ENCODE assay signal across 9 cellular contexts in genomic region chr5:151151263-151151660, GRCh38. TPM values are rescaled to one million over a fixed set of nuclear protein-coding genes. Genes with fewer than 3 reads are reported as not detected.
DNase-seq lines count a peak whose midpoint lies in the region; TF ChIP-seq lines count a peak whose summit lies in the region.
"Had no signal": no experiment of that assay in that cellular context is flagged by ENCODE, and none has a peak within 500 bp of the region (broad histone marks: within the 10 kb centered on the region; RNA-seq: fewer than 3 reads in every experiment).

No MANE protein-coding gene starts in this region.

- TF ChIP-seq CTCF in OCI-LY7 (conservative IDR thresholded peaks at IDR 0.05; ENCODE audit: low read length) (no peak), esophagus muscularis mucosa (IDR thresholded peaks at IDR 0.05) (no peak), prostate gland (IDR thresholded peaks at IDR 0.05) (no peak)

- peak overlapping the region; percentile 63 for H2AFZ ChIP-seq in OCI-LY7 (ENCODE audit: low read length)

- 18% methylated on average over 2 of the region's 2 CpGs for WGBS in esophagus muscularis mucosa
- WGBS in prostate gland, result 13% methylated on average over 2 of the region's 2 CpGs

- H3K27ac ChIP-seq in CD4-positive, alpha-beta memory T cell (ENCODE audit: low read depth, low read length), result peak overlapping the region; percentile 84
- H3K27ac ChIP-seq in OCI-LY7 (ENCODE audit: low read depth, low read length, poor library complexity, severe bottlenecking) (peak overlapping the region; percentile 90), esophagus muscularis mucosa (replicated peaks in 1 of 4) (peak overlapping the region; percentile 88 to 96 (median 94)), prostate gland (peak overlapping the region; percentile 64)

- no peak for DNase-seq in CD4-positive, alpha-beta memory T cell
- DNase-seq in OCI-LY7 (ENCODE audit: low spot score), result no peak
- no peak for DNase-seq in esophagus muscularis mucosa (ENCODE audit: extremely low spot score)
- DNase-seq in prostate gland (ENCODE audit: low spot score), result no peak
- DNase-seq in Kasumi-1 (lab: John Stamatoyannopoulos, UW), result no peak
- DNase-seq in erythroblast (lab: John Stamatoyannopoulos, UW), result no peak
- DNase-seq in T-helper 9 cell, result no peak
- DNase-seq in occipital lobe (lab: John Stamatoyannopoulos, UW), result no peak
- DNase-seq: NCI-H69 had no signal

- H3K4me3 ChIP-seq in CD4-positive, alpha-beta memory T cell (ENCODE audit: low read length in 2 of 2), result peak overlapping the region; percentile 1 to 38
- H3K4me3 ChIP-seq in OCI-LY7 (ENCODE audit: low read depth, low read length, poor library complexity, severe bottlenecking) (peak overlapping the region; percentile 31), esophagus muscularis mucosa (peak overlapping the region in 2 of 4 donors; percentile 2 to 20), prostate gland (no peak overlapping the region)

- H3K27me3 Mint-ChIP-seq in CD4-positive, alpha-beta memory T cell, result no peaks in the 10 kb centered on the region

- TF ChIP-seq POLR2A in esophagus muscularis mucosa (IDR thresholded peaks at IDR 0.05; ENCODE audit: low read depth), result no peak
- no peak for TF ChIP-seq POLR2A in prostate gland (IDR thresholded peaks at IDR 0.05)
- TF ChIP-seq POLR2A in erythroblast (IDR thresholded peaks at IDR 0.05; ENCODE audit: low read length), result no peak

- peak overlapping the region; percentile 60 to 98 (median 86) for H3K4me3 Mint-ChIP-seq in CD4-positive, alpha-beta memory T cell

- H4K20me1 ChIP-seq in OCI-LY7 (ENCODE audit: insufficient read depth, low read length), result no peaks in the 10 kb centered on the region

- POLR2A ChIA-PET in CD4-positive, alpha-beta memory T cell (lab: Charles Lee; ENCODE audit: partially characterized antibody), result interaction anchor here (1.4 to 13.9 kb wide), 11 partner anchors 9 to 72 kb away, joined by 3 to 249 read pairs (median 10); partner anchors contain the start of gene CCDC69
- POLR2A ChIA-PET in OCI-LY7 (lab: Charles Lee), result interaction anchor here (0.7 to 4.8 kb wide), 16 partner anchors 10 to 102 kb away, joined by 3 to 42 read pairs (median 10); partner anchors contain the start of genes GM2A and TNIP1

- peak overlapping the region; percentile 94 to 99 (median 96) for H3K27ac Mint-ChIP-seq in CD4-positive, alpha-beta memory T cell

- H3K4me2 ChIP-seq in OCI-LY7 (ENCODE audit: low read length), result peak overlapping the region; percentile 70

- TF ChIP-seq EP300 in esophagus muscularis mucosa (IDR thresholded peaks at IDR 0.05), result no peak

- H3K9me2 ChIP-seq in OCI-LY7 (ENCODE audit: insufficient read depth, low read length), result no peaks in the 10 kb centered on the region

- no peaks in the 10 kb centered on the region for H3K9me3 ChIP-seq in CD4-positive, alpha-beta memory T cell (ENCODE audit: control insufficient read depth in 1 of 2, low read length in 2 of 2)
- H3K9me3 ChIP-seq in OCI-LY7 (ENCODE audit: low read length), result no peaks in the 10 kb centered on the region
- no peaks in the 10 kb centered on the region for H3K9me3 ChIP-seq in esophagus muscularis mucosa
- H3K9me3 ChIP-seq in prostate gland, result no peaks in the 10 kb centered on the region

- BruUV-seq in OCI-LY7 (replicated peaks; lab: Mats Ljungman, UMichigan), result no TSS peak

- CTCF ChIA-PET in CD4-positive, alpha-beta memory T cell (lab: Charles Lee; ENCODE audit: partially characterized antibody), result interaction anchor here (1.2 to 50.2 kb wide), 5 partner anchors 2 to 100 kb away, joined by 7 to 2066 read pairs (median 8); partner anchors contain the start of gene ANXA6
- CTCF ChIA-PET in OCI-LY7 (lab: Charles Lee; ENCODE audit: unreplicated experiment), result interaction anchor here (1.2 to 1.8 kb wide), 5 partner anchors 16 to 102 kb away, joined by 4 to 15 read pairs (median 7); partner anchors contain the start of gene GM2A

- no peaks in the 10 kb centered on the region for H3K27me3 ChIP-seq in CD4-positive, alpha-beta memory T cell (ENCODE audit: insufficient read depth, low read length)
- H3K27me3 ChIP-seq in esophagus muscularis mucosa (no peaks in the 10 kb centered on the region), prostate gland (replicated peaks; ENCODE audit: insufficient read depth) (no peaks in the 10 kb centered on the region)

- H3K9me3 Mint-ChIP-seq in CD4-positive, alpha-beta memory T cell, result no peaks in the 10 kb centered on the region

- H3K4me1 ChIP-seq in CD4-positive, alpha-beta memory T cell (ENCODE audit: insufficient read depth, low read length), result peaks cover 100% of the 10 kb centered on the region
- H3K4me1 ChIP-seq in OCI-LY7 (ENCODE audit: insufficient read depth, low read length, poor library complexity, severe bottlenecking) (peaks cover 79% of the 10 kb centered on the region), esophagus muscularis mucosa (peaks cover 79 to 99% (median 98%) of the 10 kb centered on the region in 4 donors), prostate gland (replicated peaks) (peaks cover 5% of the 10 kb centered on the region)

- peaks cover 28 to 66% of the 10 kb centered on the region in 2 donors for H3K36me3 Mint-ChIP-seq in CD4-positive, alpha-beta memory T cell

- peaks cover 16% of the 10 kb centered on the region for H3K36me3 ChIP-seq in CD4-positive, alpha-beta memory T cell (ENCODE audit: insufficient read depth, low read length)
- H3K36me3 ChIP-seq in OCI-LY7 (ENCODE audit: insufficient read depth, low read length) (no peaks in the 10 kb centered on the region), esophagus muscularis mucosa (peaks cover 0 to 18% (median 15%) of the 10 kb centered on the region in 4 donors), prostate gland (no peaks in the 10 kb centered on the region)

- H3K79me2 ChIP-seq in OCI-LY7 (ENCODE audit: insufficient read depth, low read depth, low read length), result no peaks in the 10 kb centered on the region

- H3K4me1 Mint-ChIP-seq in CD4-positive, alpha-beta memory T cell, result peaks cover 74 to 100% (median 87%) of the 10 kb centered on the region in 4 donors

- intact Hi-C loops in CD4-positive, alpha-beta memory T cell (cut with micrococcal nuclease), result loop anchor here (10.0 kb wide), 2 partner anchors 164 to 696 kb away; no protein-coding TSS in a partner anchor
- intact Hi-C loops in OCI-LY7 (cut with micrococcal nuclease; ENCODE audit: unreplicated experiment) (loop anchor here (2.0 to 10.0 kb wide), 3 partner anchors 64 to 739 kb away; partner anchors contain the start of gene CD74), esophagus muscularis mucosa (cut with DNase I) (no loop called here), prostate gland (cut with DNase I) (no loop called here)

RNA-seq across cellular contexts. Expression of gene ANXA6, which starts 6.3 kb away (rescaled TPM):
- 100 to 1,000 TPM; 318 to 342 TPM for total RNA-seq in CD4-positive, alpha-beta memory T cell
- 100 to 1,000 TPM; 229 to 330 TPM for polyA plus RNA-seq in CD4-positive, alpha-beta memory T cell
- 26.1 and 35.6 TPM in 2 replicates for total RNA-seq in OCI-LY7 (2014; rRNA removed; shearing (Covaris generic))
- total RNA-seq in OCI-LY7 (2022), result 52.9 and 74.1 TPM in 2 replicates
- 100 to 1,000 TPM; 232 to 442 (median 374) TPM for total RNA-seq in esophagus muscularis mucosa
- 100 to 1,000 TPM in 1 of 2 donors, 10 to 100 TPM in 1; 85.7 to 184 TPM for total RNA-seq in prostate gland
- total RNA-seq in occipital lobe, result 74.7 TPM

Comparison
In these comparisons a context has a peak if more than half of its experiments do, and no peak if none do; other contexts are left out.
1. H3K4me3 ChIP-seq: peak in CD4-positive, alpha-beta memory T cell (2 of 2) and OCI-LY7 (single experiment); none in prostate gland (0 of 2).
2. intact Hi-C loops: an anchor here in CD4-positive, alpha-beta memory T cell (10.0 kb wide) and OCI-LY7 (2.0 to 10.0 kb wide); none called in esophagus muscularis mucosa and prostate gland.
3. Peak in every context shown above with its lines, with median percentiles within 50 percentile points of each other: H3K27ac ChIP-seq.